ENCODE assay signal across 8 cellular contexts in genomic region chr1:181424786-181425403, GRCh38. TPM values are rescaled to one million over a fixed set of nuclear protein-coding genes. Genes with fewer than 3 reads are reported as not detected.
DNase-seq lines count a peak whose midpoint lies in the region; ATAC-seq and TF ChIP-seq lines count a peak whose summit lies in the region.

No MANE protein-coding gene starts in this region.

- H3K27ac ChIP-seq in right lobe of liver = no peak overlapping the region

- H3K27ac Mint-ChIP-seq in activated CD4-positive, alpha-beta T cell treated with anti-CD3 and anti-CD28 coated beads, Interleukin-2, amount 10 ng/mL, durations not matched to agents 24 days and 14 days = no peak overlapping the region

- WGBS in right lobe of liver (ENCODE audit: insufficient coverage, low coverage, low lambda C conversion rate, missing lambda C conversion rate) = 0% methylated on average over 13 of the region's 16 CpGs

- DNase-seq in DMS53 treated with DMSO at 0.1 percent for 48 hours (lab: John Stamatoyannopoulos, UW; ENCODE audit: unreplicated experiment) (peak; percentile 65), NCI-H510A (lab: John Stamatoyannopoulos, UW) (peak; percentile 18), dedifferentiated amniotic fluid mesenchymal stem cell (ENCODE audit: extremely low spot score) (peak; percentile 64), right lobe of liver (peak; percentile 61 to 66 (median 62))
- peak; percentile 93 for DNase-seq in activated CD4-positive, alpha-beta T cell treated with anti-CD3 and anti-CD28 coated beads, Interleukin-2, amount 10 ng/mL, durations not matched to agents 24 days and 14 days
- peak; percentile 70 for DNase-seq in stimulated activated CD8-positive, alpha-beta memory T cell treated with anti-CD3 and anti-CD28 coated beads, Interleukin-12 subunit alpha, Interleukin-12 subunit beta, amount 100 ng/mL, for 1 hour (ENCODE audit: low read depth)

- no peaks in the 10 kb centered on the region for H3K36me3 ChIP-seq in right lobe of liver

- peak; percentile 42 for ATAC-seq in HG03045 (IDR thresholded peaks at IDR 0.05; ENCODE audit: unreplicated experiment)
- ATAC-seq in right lobe of liver = peak; percentile 75 to 93 (median 87)
- ATAC-seq in HG02852 (IDR thresholded peaks at IDR 0.05; ENCODE audit: unreplicated experiment) = no peak

- peaks cover 4% of the 10 kb centered on the region for H3K4me1 Mint-ChIP-seq in activated CD4-positive, alpha-beta T cell treated with anti-CD3 and anti-CD28 coated beads, Interleukin-2, amount 10 ng/mL, durations not matched to agents 24 days and 14 days

- intact Hi-C loops in activated CD4-positive, alpha-beta T cell treated with anti-CD3 and anti-CD28 coated beads, Interleukin-2, amount 10 ng/mL, durations not matched to agents 24 days and 14 days (cut with micrococcal nuclease) = loop anchor here (1.0 to 5.0 kb wide), 3 partner anchors 48 to 235 kb away; no protein-coding TSS in a partner anchor
- intact Hi-C loops in right lobe of liver (cut with DNase I) = loop anchor here (5.0 kb wide), 1 partner anchor 233 kb away; no protein-coding TSS in a partner anchor

- no peaks in the 10 kb centered on the region for H3K4me1 ChIP-seq in right lobe of liver

- H3K36me3 Mint-ChIP-seq in activated CD4-positive, alpha-beta T cell treated with anti-CD3 and anti-CD28 coated beads, Interleukin-2, amount 10 ng/mL, durations not matched to agents 24 days and 14 days (ENCODE audit: low read depth) = no peaks in the 10 kb centered on the region

- H3K9me3 ChIP-seq in right lobe of liver = no peaks in the 10 kb centered on the region

- H3K4me3 ChIP-seq in right lobe of liver = no peak overlapping the region

- TF ChIP-seq CTCF in right lobe of liver (IDR thresholded peaks at IDR 0.05) = peak; percentile 95 to 97 (median 96)

- no peak for TF ChIP-seq POLR2A in right lobe of liver (IDR thresholded peaks at IDR 0.05)

- peak overlapping the region; percentile 50 for H3K4me3 Mint-ChIP-seq in activated CD4-positive, alpha-beta T cell treated with anti-CD3 and anti-CD28 coated beads, Interleukin-2, amount 10 ng/mL, durations not matched to agents 24 days and 14 days

- peaks cover 25% of the 10 kb centered on the region for H3K27me3 Mint-ChIP-seq in activated CD4-positive, alpha-beta T cell treated with anti-CD3 and anti-CD28 coated beads, Interleukin-2, amount 10 ng/mL, durations not matched to agents 24 days and 14 days

- H3K27me3 ChIP-seq in right lobe of liver = no peaks in the 10 kb centered on the region

- H3K9me3 Mint-ChIP-seq in activated CD4-positive, alpha-beta T cell treated with anti-CD3 and anti-CD28 coated beads, Interleukin-2, amount 10 ng/mL, durations not matched to agents 24 days and 14 days = no peaks in the 10 kb centered on the region

RNA-seq across cellular contexts. Expression of gene CACNA1E, which starts 58.4 kb away (rescaled TPM):
- not detected in 2 replicates for total RNA-seq in activated CD4-positive, alpha-beta T cell treated with anti-CD3 and anti-CD28 coated beads, Interleukin-2, amount 10 ng/mL, durations not matched to agents 24 days and 14 days
- under 1 TPM in 4 of 6 experiments, not detected in 2; 0.05 to 0.09 (median 0.06) TPM for total RNA-seq in right lobe of liver

Comparison
In these comparisons a context has a peak if more than half of its experiments do, and no peak if none do; other contexts are left out.
1. DNase-seq: peak in every context shown above with its lines; median percentile 93 in activated CD4-positive, alpha-beta T cell treated with anti-CD3 and anti-CD28 coated beads, Interleukin-2, amount 10 ng/mL, durations not matched to agents 24 days and 14 days; 70 in stimulated activated CD8-positive, alpha-beta memory T cell treated with anti-CD3 and anti-CD28 coated beads, Interleukin-12 subunit alpha, Interleukin-12 subunit beta, amount 100 ng/mL, for 1 hour; 65 in DMS53 treated with DMSO at 0.1 percent for 48 hours; 64 in dedifferentiated amniotic fluid mesenchymal stem cell; 62 in right lobe of liver; 18 in NCI-H510A.